Comparison of ENCODE assay signal across 21 cellular contexts in genomic region chr9:92735907-92736600, GRCh38. TPM values are rescaled to one million over a fixed set of nuclear protein-coding genes. Genes with fewer than 3 reads are reported as not detected.
DNase-seq lines count a peak whose midpoint lies in the region; ATAC-seq and TF ChIP-seq lines count a peak whose summit lies in the region.
"Had no signal": no experiment of that assay in that cellular context is flagged by ENCODE, and none has a peak within 500 bp of the region (broad histone marks: within the 10 kb centered on the region; RNA-seq: fewer than 3 reads in every experiment).

No MANE protein-coding gene starts in this region.

- no peak for ATAC-seq in CD8-positive, alpha-beta T cell
- ATAC-seq in SK-N-SH treated with all-trans-retinoic acid at 6 μM for 48 hours (no peak), left colon (peak; percentile 83)
- no peak for ATAC-seq in naive thymus-derived CD4-positive, alpha-beta T cell
- ATAC-seq: activated naive CD4-positive, alpha-beta T cell treated with anti-CD3 and anti-CD28 coated beads, Interleukin-2, amount 50 U/mL, for 72 hours had no signal

- peaks cover 76% of the 10 kb centered on the region for H3K4me1 Mint-ChIP-seq in CD8-positive, alpha-beta T cell (ENCODE audit: low read depth)
- H3K4me1 Mint-ChIP-seq in naive thymus-derived CD4-positive, alpha-beta T cell, result peaks cover 44 to 79% (median 72%) of the 10 kb centered on the region in 7 donors

- H3K9me3 ChIP-seq in CD8-positive, alpha-beta T cell (ENCODE audit: low read length), result no peaks in the 10 kb centered on the region
- H3K9me3 ChIP-seq in naive thymus-derived CD4-positive, alpha-beta T cell (ENCODE audit: control insufficient read depth in 2 of 3, low read length in 3 of 3), result no peaks in the 10 kb centered on the region
- H3K9me3 ChIP-seq: thoracic aorta had no signal

- H3K4me3 ChIP-seq in CD8-positive, alpha-beta T cell (ENCODE audit: low read depth, low read length), result no peak overlapping the region
- H3K4me3 ChIP-seq in naive thymus-derived CD4-positive, alpha-beta T cell (ENCODE audit: low read length), result no peak overlapping the region
- H3K4me3 ChIP-seq: GM23248, thoracic aorta had no signal

- no peaks in the 10 kb centered on the region for H3K36me3 ChIP-seq in CD8-positive, alpha-beta T cell (ENCODE audit: insufficient read depth, low read length)
- peaks cover 0 to 1% (median 0%) of the 10 kb centered on the region in 3 experiments for H3K36me3 ChIP-seq in naive thymus-derived CD4-positive, alpha-beta T cell (ENCODE audit: control insufficient read depth in 2 of 3, insufficient read depth in 3 of 3, low read length in 3 of 3)
- H3K36me3 ChIP-seq: thoracic aorta had no signal

- peaks cover 37% of the 10 kb centered on the region for H3K4me1 ChIP-seq in CD8-positive, alpha-beta T cell (ENCODE audit: insufficient read depth, low read length)
- peaks cover 0 to 16% of the 10 kb centered on the region in 2 donors for H3K4me1 ChIP-seq in naive thymus-derived CD4-positive, alpha-beta T cell (ENCODE audit: control insufficient read depth in 2 of 2, insufficient read depth in 2 of 2, low read length in 2 of 2)

- TF ChIP-seq CTCF in CD8-positive, alpha-beta T cell (IDR thresholded peaks at IDR 0.05), result no peak

- H3K27me3 ChIP-seq in CD8-positive, alpha-beta T cell (ENCODE audit: insufficient read depth, low read length), result no peaks in the 10 kb centered on the region
- no peaks in the 10 kb centered on the region for H3K27me3 ChIP-seq in naive thymus-derived CD4-positive, alpha-beta T cell (ENCODE audit: control insufficient read depth in 2 of 2, insufficient read depth in 2 of 2, low read length in 2 of 2)

- intact Hi-C loops in CD8-positive, alpha-beta T cell (cut with DNase I, micrococcal nuclease), result no loop called here
- intact Hi-C loops in left colon (cut with DNase I, micrococcal nuclease), result no loop called here
- intact Hi-C loops in naive thymus-derived CD4-positive, alpha-beta T cell (cut with micrococcal nuclease), result no loop called here

- no peaks in the 10 kb centered on the region for H3K9me3 Mint-ChIP-seq in CD8-positive, alpha-beta T cell
- no peaks in the 10 kb centered on the region for H3K9me3 Mint-ChIP-seq in naive thymus-derived CD4-positive, alpha-beta T cell
- H3K9me3 Mint-ChIP-seq: activated naive CD4-positive, alpha-beta T cell treated with anti-CD3 and anti-CD28 coated beads, Interleukin-2, amount 50 U/mL, for 72 hours had no signal

- peak overlapping the region; percentile 25 for H3K27ac Mint-ChIP-seq in CD8-positive, alpha-beta T cell
- peak overlapping the region in 4 of 9 donors; percentile 5 to 56 (median 22) for H3K27ac Mint-ChIP-seq in naive thymus-derived CD4-positive, alpha-beta T cell

- DNase-seq in A172 (ENCODE audit: low spot score) (peak; percentile 20), left colon (no peak), GOT3 (lab: John Stamatoyannopoulos, UW) (no peak), NAMALWA (ENCODE audit: low spot score) (no peak), H4 (ENCODE audit: low spot score) (no peak)
- DNase-seq in CD8-positive, alpha-beta T cell, result no peak
- DNase-seq in naive thymus-derived CD4-positive, alpha-beta T cell, result no peak
- DNase-seq: activated CD4-positive, alpha-beta T cell treated with anti-CD3 and anti-CD28 coated beads, Interleukin-2, amount 50 U/mL, for 48 hours; activated T-cell treated with anti-CD3 and anti-CD28 coated beads, Interleukin-2, amount 50 U/mL, for 48 hours; GM23248; mesendoderm; NCI-H1417; NCI-H2107; NCI-H524 treated with DMSO at 0.1 percent for 48 hours; Right ventricle myocardium superior; stimulated activated CD4-positive, alpha-beta T cell treated with anti-CD3 and anti-CD28 coated beads, Interleukin-12 subunit alpha, Interleukin-12 subunit beta, amount 100 ng/mL, for 4 hours; T-helper 1 cell had no signal

- H3K27me3 Mint-ChIP-seq in CD8-positive, alpha-beta T cell (ENCODE audit: low read depth), result no peaks in the 10 kb centered on the region
- H3K27me3 Mint-ChIP-seq in naive thymus-derived CD4-positive, alpha-beta T cell, result no peaks in the 10 kb centered on the region

- CTCF ChIA-PET in CD8-positive, alpha-beta T cell (lab: Charles Lee), result interaction anchor here (1.1 kb wide), 1 partner anchor 44 kb away, joined by 3 read pairs; no protein-coding TSS in a partner anchor
- CTCF ChIA-PET in naive thymus-derived CD4-positive, alpha-beta T cell (lab: Charles Lee), result no interaction called here

- peaks cover 5% of the 10 kb centered on the region for H3K36me3 Mint-ChIP-seq in CD8-positive, alpha-beta T cell
- H3K36me3 Mint-ChIP-seq in naive thymus-derived CD4-positive, alpha-beta T cell, result peaks cover 0 to 5% (median 0%) of the 10 kb centered on the region in 5 donors
- H3K36me3 Mint-ChIP-seq: activated naive CD4-positive, alpha-beta T cell treated with anti-CD3 and anti-CD28 coated beads, Interleukin-2, amount 50 U/mL, for 72 hours had no signal

- H3K27ac ChIP-seq in CD8-positive, alpha-beta T cell (ENCODE audit: low read depth, low read length), result no peak overlapping the region
- H3K27ac ChIP-seq in naive thymus-derived CD4-positive, alpha-beta T cell (ENCODE audit: low read depth, low read length), result no peak overlapping the region
- H3K27ac ChIP-seq: GM23248, thoracic aorta, VCaP had no signal

- POLR2A ChIA-PET in CD8-positive, alpha-beta T cell (lab: Charles Lee), result no interaction called here
- POLR2A ChIA-PET in naive thymus-derived CD4-positive, alpha-beta T cell (lab: Charles Lee), result no interaction called here

- H3K4me3 Mint-ChIP-seq in CD8-positive, alpha-beta T cell, result no peak overlapping the region
- H3K4me3 Mint-ChIP-seq in naive thymus-derived CD4-positive, alpha-beta T cell, result no peak overlapping the region

TF ChIP-seq in SK-N-SH treated with all-trans-retinoic acid at 6 μM for 48 hours, 23 proteins besides CTCF, POLR2A, EP300 and RAD21 (continues in another document):
- TF ChIP-seq RARB (CRISPR knock-in tag; IDR thresholded peaks at IDR 0.05) (no peak), PPARA (CRISPR knock-in tag; IDR thresholded peaks at IDR 0.05; ENCODE audit: borderline replicate concordance) (no peak), CSRNP3 (CRISPR knock-in tag; IDR thresholded peaks at IDR 0.05) (no peak), CSDC2 (CRISPR knock-in tag; IDR thresholded peaks at IDR 0.05) (peak; percentile 89), TSHZ2 (CRISPR knock-in tag; IDR thresholded peaks at IDR 0.05) (peak; percentile 77), SNAI2 (CRISPR knock-in tag; IDR thresholded peaks at IDR 0.05) (peak; percentile 94), ESRRG (CRISPR knock-in tag; IDR thresholded peaks at IDR 0.05) (0 out of 2 replicates have a peak, but pooled peaks have one; percentile 41), ARNTL (CRISPR knock-in tag; IDR thresholded peaks at IDR 0.05; ENCODE audit: borderline replicate concordance, low read depth) (no peak), BACH2 (CRISPR knock-in tag; IDR thresholded peaks at IDR 0.05; ENCODE audit: borderline replicate concordance) (no peak), ZFP3 (CRISPR knock-in tag; IDR thresholded peaks at IDR 0.05) (peak; percentile 73; the same call in 1 of the 2 replicates), TOX (CRISPR knock-in tag; IDR thresholded peaks at IDR 0.05; ENCODE audit: borderline replicate concordance) (no peak)

RNA-seq across cellular contexts. Expression of gene BICD2, which starts 28.6 kb away (rescaled TPM):
- 29.8 and 31.7 TPM in 2 replicates for total RNA-seq in A172 (2014; rRNA removed; shearing (Covaris generic))
- 10 to 100 TPM; 15.1 to 15.6 TPM for total RNA-seq in CD8-positive, alpha-beta T cell
- 10 to 100 TPM in 1 of 2 donors, 1 to 10 TPM in 1; 6.2 to 12.9 TPM for total RNA-seq in left colon
- total RNA-seq in naive thymus-derived CD4-positive, alpha-beta T cell, result 10 to 100 TPM; 20.2 to 28.8 (median 28.0) TPM
- 10 to 100 TPM in 1 of 2 donors, 1 to 10 TPM in 1; 7.4 to 20.8 TPM for polyA plus RNA-seq in naive thymus-derived CD4-positive, alpha-beta T cell
- 18.3 and 24.3 TPM in 2 replicates for total RNA-seq in H4 (2014; rRNA removed; shearing (Covaris generic))
